Comparison of ENCODE assay signal across 30 cellular contexts in the genomic region with DNA sequence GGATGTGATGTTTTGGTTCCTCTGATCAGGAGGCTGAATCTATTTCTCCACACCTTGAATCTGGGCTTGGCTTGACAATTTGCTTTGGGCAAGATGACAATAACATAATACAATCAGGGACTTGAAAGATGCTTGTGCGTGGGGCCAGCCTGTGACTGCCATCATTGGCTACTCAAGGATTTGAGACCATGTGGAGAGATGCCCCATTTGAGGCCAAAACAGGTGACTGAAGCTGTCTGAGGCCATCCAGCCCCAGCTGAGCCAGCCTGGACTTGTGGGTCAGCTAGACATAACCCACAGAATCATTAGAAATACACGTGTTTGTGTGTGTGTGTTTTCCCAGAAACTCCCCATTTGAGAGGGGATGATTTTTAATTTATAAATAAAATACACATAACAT.
A peak's percentile ranks its signal among the peaks of the same experiment; 100 is the strongest.
DNase-seq lines count a peak whose midpoint lies in the region; FAIRE-seq and TF ChIP-seq lines count a peak whose summit lies in the region.
"Had no signal": no experiment of that assay in that cellular context is flagged by ENCODE, and none has a peak within 500 bp of the region (broad histone marks: within the 10 kb centered on the region; RNA-seq: fewer than 3 reads in every experiment).

No MANE protein-coding gene starts in this region.

- peak; percentile 42 for FAIRE-seq in urothelium cell line (lab: Jason Lieb, UNC)
- FAIRE-seq: GM18507, HTR-8/SVneo, K562 had no signal

- no peak overlapping the region for H3K27ac ChIP-seq in coronary artery
- H3K27ac ChIP-seq: SJCRH30 had no signal

- TF ChIP-seq CTCF in coronary artery (IDR thresholded peaks at IDR 0.05), result no peak

- no peak overlapping the region for H3K4me3 ChIP-seq in coronary artery
- H3K4me3 ChIP-seq: HAP-1, K562, SJCRH30 had no signal

- peak; percentile 15 for DNase-seq in activated CD8-positive, alpha-beta memory T cell treated with anti-CD3 and anti-CD28 coated beads for 24 hours
- DNase-seq in activated CD8-positive, alpha-beta memory T cell treated with anti-CD3 and anti-CD28 coated beads, Interleukin-2, amount 50 U/mL, for 48 hours, result no peak
- DNase-seq in coronary artery (ENCODE audit: low spot score) (peak; percentile 26), mesenteric fat pad (ENCODE audit: low spot score) (peak; percentile 49), urothelium cell line (ENCODE audit: low spot score) (no peak), anterior cingulate cortex (lab: John Stamatoyannopoulos, UW) (no peak), NCI-H446 treated with DMSO at 0.1 percent for 48 hours (lab: John Stamatoyannopoulos, UW) (no peak)
- no peak for DNase-seq in activated effector memory CD4-positive, alpha-beta T cell treated with Interleukin-2 at 50 U/mL for 16 hours
- DNase-seq: 8988T, ACHN, BE2C, Calu3, DMS153, DND-41, HFFc6, Kasumi-1, NCI-H1092 treated with DMSO at 0.1 percent for 48 hours, NCI-H1436, NCI-H187, NCI-H2081 treated with DMSO at 0.1 percent for 48 hours, NCI-H2171 treated with DMSO at 0.1 percent for 48 hours, NCI-H345, NCI-H524, NCI-H748 treated with DMSO at 0.1 percent for 48 hours, PC-3, SJCRH30 had no signal

Comparison
In these comparisons a context has a peak if more than half of its experiments do, and no peak if none do; other contexts are left out.
1. DNase-seq: peak in activated CD8-positive, alpha-beta memory T cell treated with anti-CD3 and anti-CD28 coated beads for 24 hours (single experiment), coronary artery (single experiment) and mesenteric fat pad (single experiment); none in activated CD8-positive, alpha-beta memory T cell treated with anti-CD3 and anti-CD28 coated beads, Interleukin-2, amount 50 U/mL, for 48 hours (single experiment), urothelium cell line (single experiment), anterior cingulate cortex (0 of 58), NCI-H446 treated with DMSO at 0.1 percent for 48 hours (single experiment) and activated effector memory CD4-positive, alpha-beta T cell treated with Interleukin-2 at 50 U/mL for 16 hours (single experiment).